Comparison of ENCODE assay signal across 8 cellular contexts in the genomic region with DNA sequence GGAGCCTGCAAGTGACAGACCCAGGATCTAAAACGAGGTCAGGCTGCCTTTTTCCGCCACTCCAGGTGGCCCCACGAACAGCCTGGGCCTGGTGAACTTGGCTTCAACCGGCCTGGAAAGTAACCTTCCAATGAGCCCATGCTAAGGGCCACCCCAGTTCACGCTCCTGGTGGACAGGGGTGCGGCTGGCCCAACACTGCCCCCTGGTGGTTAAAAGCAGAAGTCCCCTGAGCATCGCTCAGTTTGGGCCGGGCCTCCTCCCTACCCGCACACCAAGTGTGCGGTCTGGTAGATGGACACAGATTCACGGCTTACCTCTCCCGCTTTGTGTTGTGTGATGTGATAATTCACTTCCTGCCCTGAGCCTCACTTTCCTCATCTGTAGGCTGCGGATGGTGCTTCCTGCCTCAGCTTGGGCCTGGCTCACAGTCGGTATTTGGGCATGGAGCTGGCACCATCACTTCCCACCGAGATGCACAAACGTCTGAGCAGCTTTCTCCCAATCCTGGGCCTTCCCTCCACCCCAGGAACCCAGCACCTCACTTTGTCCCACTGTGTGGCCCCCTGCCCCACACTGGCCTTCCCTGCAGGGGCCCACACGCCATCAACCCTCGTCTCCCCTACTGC. TPM values are rescaled to one million over a fixed set of nuclear protein-coding genes. Genes with fewer than 3 reads are reported as not detected.
DNase-seq lines count a peak whose midpoint lies in the region; ATAC-seq and TF ChIP-seq lines count a peak whose summit lies in the region.

No MANE protein-coding gene starts in this region.

- H3K9me3 ChIP-seq in lower lobe of right lung: no peaks in the 10 kb centered on the region

- no peak overlapping the region for H3K27ac ChIP-seq in lower lobe of right lung

- intact Hi-C loops in lower lobe of right lung (cut with DNase I): no loop called here

- peak; percentile 29 for DNase-seq in NK-92 treated with Interleukin-12 subunit alpha and Interleukin-12 subunit beta, amount 100 ng/mL, for 24 hours (lab: John Stamatoyannopoulos, UW)
- DNase-seq in NK-92 (lab: John Stamatoyannopoulos, UW; ENCODE audit: unreplicated experiment) (no peak), NCI-H1092 treated with DMSO at 0.1 percent for 48 hours (lab: John Stamatoyannopoulos, UW) (peak; percentile 13), dermis blood vessel endothelial cell (peak; percentile 71), lower lobe of right lung (peak; percentile 79)
- peak; percentile 66 to 73 for DNase-seq in activated CD4-positive, alpha-beta T cell treated with anti-CD3 and anti-CD28 coated beads, Interleukin-2, amount 50 U/mL, for 4 hours
- DNase-seq in stimulated activated CD8-positive, alpha-beta memory T cell treated with anti-CD3 and anti-CD28 coated beads, Interleukin-12 subunit alpha, Interleukin-12 subunit beta, amount 100 ng/mL, for 24 hours (ENCODE audit: extremely low read depth): peak; percentile 45

- no peaks in the 10 kb centered on the region for H3K36me3 ChIP-seq in lower lobe of right lung

- no peaks in the 10 kb centered on the region for H3K4me1 ChIP-seq in lower lobe of right lung

- ATAC-seq in lower lobe of right lung: peak; percentile 94 to 95
- ATAC-seq in HG03159 (IDR thresholded peaks at IDR 0.05; ENCODE audit: unreplicated experiment): no peak

- no peaks in the 10 kb centered on the region for H3K27me3 ChIP-seq in lower lobe of right lung (ENCODE audit: low read depth)

- TF ChIP-seq CTCF in lower lobe of right lung (IDR thresholded peaks at IDR 0.05): peak; percentile 98

- no peak overlapping the region for H3K4me3 ChIP-seq in lower lobe of right lung

RNA-seq across cellular contexts. Expression of gene SEC14L3, which starts 13.7 kb away (rescaled TPM):
- not detected in 2 replicates for total RNA-seq in dermis blood vessel endothelial cell
- 1.8 TPM for total RNA-seq in lower lobe of right lung

RNA-seq across cellular contexts. Expression of gene SEC14L4, which starts 20.0 kb away (rescaled TPM):
- total RNA-seq in dermis blood vessel endothelial cell: 0.17 and 0.74 TPM in 2 replicates
- total RNA-seq in lower lobe of right lung: 17.4 TPM

RNA-seq across cellular contexts. Expression of gene MTFP1, which starts 59.9 kb away (rescaled TPM):
- 31.7 and 36.8 TPM in 2 replicates for total RNA-seq in dermis blood vessel endothelial cell
- 9.9 TPM for total RNA-seq in lower lobe of right lung

Comparison
In these comparisons a context has a peak if more than half of its experiments do, and no peak if none do; other contexts are left out.
1. RNA of gene SEC14L4, which starts 20.0 kb away (total RNA-seq): 17.4 TPM in lower lobe of right lung (single experiment); 0.17 to 0.74 TPM in dermis blood vessel endothelial cell; every median in the first group is over 10 times any median in the second.